Comparison of ENCODE assay signal across 10 cellular contexts in the genomic region with DNA sequence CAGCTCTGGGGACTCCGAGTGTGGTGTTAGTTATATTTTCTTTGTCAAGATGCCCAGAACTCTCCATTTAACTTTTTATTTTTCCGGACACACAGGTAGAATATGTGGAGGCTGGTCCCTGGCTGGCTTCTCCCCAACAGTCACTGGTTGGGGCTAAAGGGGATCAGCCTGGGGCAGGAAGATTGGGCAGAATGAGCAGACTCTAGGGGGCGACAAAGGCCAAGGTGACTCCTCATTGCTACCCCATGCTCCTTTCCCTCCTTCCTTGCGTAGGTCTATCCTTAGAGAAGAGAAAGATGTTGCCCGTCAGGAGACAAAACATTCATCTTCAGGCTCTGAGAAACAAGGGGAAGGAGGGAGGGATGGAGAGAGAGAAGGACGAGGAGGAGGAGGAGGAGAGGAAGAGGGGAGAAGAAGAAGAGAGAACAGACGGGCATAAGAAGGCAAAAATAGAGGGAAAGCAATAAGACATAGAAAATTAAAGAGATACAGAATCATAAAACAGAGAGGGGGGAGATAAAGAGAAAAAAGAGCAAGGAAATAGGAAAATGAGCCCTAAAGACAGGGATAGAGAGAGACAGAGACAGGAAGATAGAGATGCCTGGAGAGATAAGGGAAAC.
DNase-seq lines count a peak whose midpoint lies in the region; ATAC-seq and TF ChIP-seq lines count a peak whose summit lies in the region.
"Had no signal": no experiment of that assay in that cellular context is flagged by ENCODE, and none has a peak within 500 bp of the region (broad histone marks: within the 10 kb centered on the region; RNA-seq: fewer than 3 reads in every experiment).

No MANE protein-coding gene starts in this region.

- peak; percentile 52 for TF ChIP-seq CTCF in MM.1S (IDR thresholded peaks at IDR 0.05; ENCODE audit: low read length)
- TF ChIP-seq CTCF in brain microvascular endothelial cell (IDR thresholded peaks at IDR 0.05; ENCODE audit: low read depth, low read length, missing control alignments), result peak; percentile 69
- peak; percentile 62 for TF ChIP-seq CTCF in neural progenitor cell (IDR thresholded peaks at IDR 0.05)

- no peaks in the 10 kb centered on the region for H3K9me3 ChIP-seq in MM.1S (replicated peaks; ENCODE audit: insufficient read depth, low read length)
- peaks cover 12% of the 10 kb centered on the region for H3K9me3 ChIP-seq in neural progenitor cell (ENCODE audit: low read depth)

- H3K4me2 ChIP-seq in MM.1S (ENCODE audit: low read depth, low read length), result no peak overlapping the region
- H3K4me2 ChIP-seq in neural progenitor cell, result no peak overlapping the region

- in situ Hi-C loops in brain microvascular endothelial cell (cut with HindIII; ENCODE audit: low pct_ligation_motif_present, low sequenced_read_pairs), result no loop called here

- H3K9me2 ChIP-seq in MM.1S (replicated peaks; ENCODE audit: insufficient read depth, low read length), result no peaks in the 10 kb centered on the region

- H4K20me1 ChIP-seq in MM.1S (ENCODE audit: insufficient read depth, low read length) (no peaks in the 10 kb centered on the region), neural progenitor cell (ENCODE audit: low read depth) (no peaks in the 10 kb centered on the region)

- no peaks in the 10 kb centered on the region for H3K27me3 ChIP-seq in MM.1S (replicated peaks; ENCODE audit: insufficient read depth, low read length)
- no peaks in the 10 kb centered on the region for H3K27me3 ChIP-seq in brain microvascular endothelial cell (replicated peaks)
- H3K27me3 ChIP-seq in neural progenitor cell, result peaks cover 50% of the 10 kb centered on the region

- H3K27me3 Mint-ChIP-seq in neural progenitor cell (ENCODE audit: insufficient read depth, low read depth), result peaks cover 3% of the 10 kb centered on the region

- no peaks in the 10 kb centered on the region for H3K36me3 Mint-ChIP-seq in neural progenitor cell

- no peak overlapping the region for H3K4me3 Mint-ChIP-seq in neural progenitor cell
- H3K4me3 Mint-ChIP-seq: activated naive CD8-positive, alpha-beta T cell treated with anti-CD3 and anti-CD28 coated beads, Interleukin-2, amount 50 U/mL, for 24 hours; B cell had no signal

- H3K9ac ChIP-seq in MM.1S (ENCODE audit: low read length) (no peak overlapping the region), neural progenitor cell (no peak overlapping the region)

- H3K27ac ChIP-seq in MM.1S (ENCODE audit: low read length) (no peak overlapping the region), brain microvascular endothelial cell (no peak overlapping the region), neural progenitor cell (no peak overlapping the region)

- no peak overlapping the region for H3K27ac Mint-ChIP-seq in neural progenitor cell
- H3K27ac Mint-ChIP-seq: activated naive CD8-positive, alpha-beta T cell treated with anti-CD3 and anti-CD28 coated beads, Interleukin-2, amount 50 U/mL, for 24 hours; B cell had no signal

- no peaks in the 10 kb centered on the region for H3K4me1 ChIP-seq in MM.1S (ENCODE audit: low read length)
- H3K4me1 ChIP-seq in neural progenitor cell, result peaks cover 2% of the 10 kb centered on the region

- peaks cover 19% of the 10 kb centered on the region for H3K9me3 Mint-ChIP-seq in neural progenitor cell

- H3K4me1 Mint-ChIP-seq in neural progenitor cell, result peaks cover 19% of the 10 kb centered on the region
- H3K4me1 Mint-ChIP-seq: B cell had no signal

- ATAC-seq in HG03342 (IDR thresholded peaks at IDR 0.05; ENCODE audit: unreplicated experiment), result no peak
- ATAC-seq: activated naive CD8-positive, alpha-beta T cell treated with anti-CD3 and anti-CD28 coated beads, Interleukin-2, amount 50 U/mL, for 24 hours had no signal

- H3K79me2 ChIP-seq in MM.1S (ENCODE audit: low read length) (no peaks in the 10 kb centered on the region), neural progenitor cell (ENCODE audit: low read depth) (no peaks in the 10 kb centered on the region)

- H3K4me3 ChIP-seq in MM.1S (ENCODE audit: low read length) (no peak overlapping the region), brain microvascular endothelial cell (ENCODE audit: low read depth, low read length) (no peak overlapping the region), neural progenitor cell (no peak overlapping the region)

- H3K36me3 ChIP-seq in MM.1S (replicated peaks; ENCODE audit: insufficient read depth, low read length) (no peaks in the 10 kb centered on the region), brain microvascular endothelial cell (replicated peaks) (no peaks in the 10 kb centered on the region), neural progenitor cell (no peaks in the 10 kb centered on the region)

- peak; percentile 3 for DNase-seq in NCI-H2196 (lab: John Stamatoyannopoulos, UW; ENCODE audit: unreplicated experiment)
- no peak for DNase-seq in NCI-H2196 treated with DMSO at 0.1 percent for 48 hours (lab: John Stamatoyannopoulos, UW; ENCODE audit: unreplicated experiment)
- no peak for DNase-seq in MM.1S
- DNase-seq in brain microvascular endothelial cell, result peak; percentile 16
- peak; percentile 46 for DNase-seq in neural progenitor cell (ENCODE audit: low spot score)
- no peak for DNase-seq in NCI-H1105 (lab: John Stamatoyannopoulos, UW)
- no peak for DNase-seq in NCI-H526 treated with DMSO at 0.1 percent for 48 hours (lab: John Stamatoyannopoulos, UW)
- DNase-seq: activated naive CD8-positive, alpha-beta T cell treated with anti-CD3 and anti-CD28 coated beads, Interleukin-2, amount 50 U/mL, for 24 hours had no signal

- H3F3A ChIP-seq in MM.1S (ENCODE audit: insufficient read depth, low read length) (no peaks in the 10 kb centered on the region; the same call in 1 of the 2 replicates), neural progenitor cell (ENCODE audit: low read depth) (peaks cover 9% of the 10 kb centered on the region)

- H2AFZ ChIP-seq in MM.1S (ENCODE audit: low read length), result no peak overlapping the region
- no peak overlapping the region for H2AFZ ChIP-seq in neural progenitor cell (replicated peaks)

Comparison
In these comparisons a context has a peak if more than half of its experiments do, and no peak if none do; other contexts are left out.
1. DNase-seq: peak in NCI-H2196 (single experiment), brain microvascular endothelial cell (single experiment) and neural progenitor cell (single experiment); none in NCI-H2196 treated with DMSO at 0.1 percent for 48 hours (single experiment), MM.1S (single experiment), NCI-H1105 (single experiment) and NCI-H526 treated with DMSO at 0.1 percent for 48 hours (single experiment).
2. Peak in every context shown above with its lines, with median percentiles within 50 percentile points of each other: CTCF ChIP-seq.